10 cellular contexts compared by ENCODE assay signal in the genomic region with DNA sequence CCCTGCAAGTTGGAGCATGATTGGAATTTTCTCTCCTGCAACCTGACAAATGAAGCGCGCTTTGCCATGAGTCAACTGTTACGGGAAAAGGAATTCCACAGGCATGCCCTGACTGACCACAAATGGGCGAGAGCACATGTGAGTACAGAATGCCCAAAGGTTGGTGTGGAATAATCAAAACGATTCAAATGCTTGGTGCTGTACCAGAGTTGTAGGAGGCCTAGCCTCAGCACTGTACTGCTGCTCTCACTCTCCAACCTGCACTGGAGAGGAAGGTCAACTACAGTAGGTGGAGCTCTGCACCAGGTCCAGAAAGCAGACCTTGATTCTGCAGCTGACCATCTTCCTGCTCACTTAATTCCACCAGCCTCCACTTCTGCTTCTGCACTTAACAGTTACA.
DNase-seq lines count a peak whose midpoint lies in the region; ATAC-seq and TF ChIP-seq lines count a peak whose summit lies in the region.
"Had no signal": no experiment of that assay in that cellular context is flagged by ENCODE, and none has a peak within 500 bp of the region (broad histone marks: within the 10 kb centered on the region; RNA-seq: fewer than 3 reads in every experiment).

No MANE protein-coding gene starts in this region.

- peak; percentile 36 to 93; a peak in 3 of 4 replicates for TF ChIP-seq EP300 in SK-N-SH (IDR thresholded peaks at IDR 0.05; ENCODE audit: borderline replicate concordance in 1 of 2, low read depth in 1 of 2, low read length in 1 of 2)

- H3K9ac ChIP-seq in SK-N-SH (0 out of 2 replicates have a peak overlapping the region, but pooled peaks have one; percentile 11), skeletal muscle satellite cell (ENCODE audit: low read depth, low read length) (no peak overlapping the region)

- H3K9me2 ChIP-seq in SK-N-SH: no peaks in the 10 kb centered on the region

- H3K27ac ChIP-seq in SK-N-SH (ENCODE audit: low read depth in 2 of 2, low read length in 1 of 2) (peak overlapping the region; percentile 10 to 47; a peak in 2 of 4 replicates), foreskin keratinocyte (no peak overlapping the region)

- ATAC-seq in foreskin keratinocyte: peak; percentile 95
- ATAC-seq in GM21723 (IDR thresholded peaks at IDR 0.05; ENCODE audit: unreplicated experiment): no peak
- ATAC-seq in HG02571 (IDR thresholded peaks at IDR 0.05; ENCODE audit: unreplicated experiment): no peak
- ATAC-seq in GM18520 (IDR thresholded peaks at IDR 0.05; ENCODE audit: unreplicated experiment): no peak
- ATAC-seq: naive thymus-derived CD4-positive, alpha-beta T cell had no signal

- H4K20me1 ChIP-seq in SK-N-SH (ENCODE audit: insufficient read depth): no peaks in the 10 kb centered on the region

- DNase-seq in HCEC 1CT (peak; percentile 69), SK-N-SH (no peak), foreskin keratinocyte (peak; percentile 96 to 99), Ammon's horn (ENCODE audit: low spot score) (no peak)
- DNase-seq: naive thymus-derived CD4-positive, alpha-beta T cell; NCI-H2227 treated with DMSO at 0.1 percent for 48 hours had no signal

- POLR2A ChIA-PET in SK-N-SH (lab: Yijun Ruan, JAX): no interaction called here

- H3K27me3 ChIP-seq in SK-N-SH (ENCODE audit: insufficient read depth): no peaks in the 10 kb centered on the region
- no peaks in the 10 kb centered on the region for H3K27me3 ChIP-seq in foreskin keratinocyte
- no peaks in the 10 kb centered on the region for H3K27me3 ChIP-seq in skeletal muscle satellite cell (ENCODE audit: control insufficient read depth, insufficient read depth, low read length)

- H3K9me3 ChIP-seq in SK-N-SH (no peaks in the 10 kb centered on the region), skeletal muscle satellite cell (replicated peaks; ENCODE audit: low read length) (no peaks in the 10 kb centered on the region)

- TF ChIP-seq RAD21 in SK-N-SH (IDR thresholded peaks at IDR 0.05; ENCODE audit: low read length): peak; percentile 68

- 38% methylated on average over 5 of the region's 5 CpGs for WGBS in SK-N-SH (ENCODE audit: low lambda C conversion rate)

- H3K4me2 ChIP-seq in SK-N-SH: peak overlapping the region; percentile 17; the same call in 1 of the 2 replicates
- H3K4me2 ChIP-seq in skeletal muscle satellite cell (ENCODE audit: low read length): peak overlapping the region; percentile 1

- TF ChIP-seq CTCF in SK-N-SH (IDR thresholded peaks at IDR 0.05): peak; percentile 38
- TF ChIP-seq CTCF in foreskin keratinocyte (conservative IDR thresholded peaks at IDR 0.05): peak; percentile 63

- no peaks in the 10 kb centered on the region for H3K36me3 ChIP-seq in SK-N-SH (replicated peaks in 1 of 2; ENCODE audit: control insufficient read depth in 1 of 2, insufficient read depth in 2 of 2, low read length in 1 of 2)
- H3K36me3 ChIP-seq in skeletal muscle satellite cell (ENCODE audit: insufficient read depth, low read length): no peaks in the 10 kb centered on the region

- H2AFZ ChIP-seq in SK-N-SH (ENCODE audit: low read depth): 0 out of 2 replicates have a peak overlapping the region, but pooled peaks have one; percentile 3

- peaks cover 4% of the 10 kb centered on the region for H3F3A ChIP-seq in SK-N-SH (replicated peaks; ENCODE audit: insufficient read depth)

- no peak overlapping the region for H3K4me3 ChIP-seq in SK-N-SH (ENCODE audit: low read depth in 2 of 2, low read length in 1 of 2)
- H3K4me3 ChIP-seq in skeletal muscle satellite cell (ENCODE audit: low read length): no peak overlapping the region

- H3K4me1 ChIP-seq in SK-N-SH (ENCODE audit: control insufficient read depth in 1 of 2, insufficient read depth in 2 of 2, low read depth in 1 of 2, low read length in 1 of 2) (peaks cover 3 to 18% of the 10 kb centered on the region in 2 experiments; a peak in 3 of 4 replicates), foreskin keratinocyte (peaks cover 24% of the 10 kb centered on the region), skeletal muscle satellite cell (ENCODE audit: control insufficient read depth, insufficient read depth, low read length) (peaks cover 16% of the 10 kb centered on the region)

- CTCF ChIA-PET in SK-N-SH (lab: Yijun Ruan, JAX): interaction anchor here (0.9 to 2.7 kb wide), 5 partner anchors 11 to 572 kb away, joined by 3 to 15 read pairs (median 5); no protein-coding TSS in a partner anchor

- H3K79me2 ChIP-seq in SK-N-SH (ENCODE audit: insufficient read depth): no peaks in the 10 kb centered on the region

TF ChIP-seq in SK-N-SH, 30 proteins besides CTCF, POLR2A, EP300 and RAD21 (continues in another document):
- TF ChIP-seq RFX5 (IDR thresholded peaks at IDR 0.05; ENCODE audit: low read length) (no peak), ELF1 (IDR thresholded peaks at IDR 0.05) (no peak), FOXM1 (IDR thresholded peaks at IDR 0.05; ENCODE audit: low read depth) (peak; percentile 74; the same call in 1 of the 2 replicates), TCF12 (IDR thresholded peaks at IDR 0.05) (peak; percentile 92), NFIC (IDR thresholded peaks at IDR 0.05; ENCODE audit: borderline replicate concordance) (peak; percentile 71; the same call in 1 of the 2 replicates), POLR2AphosphoS5 (IDR thresholded peaks at IDR 0.05; ENCODE audit: low read depth, low read length) (no peak), MAX (IDR thresholded peaks at IDR 0.05; ENCODE audit: low read depth) (peak; percentile 82), EZH2phosphoT487 (IDR thresholded peaks at IDR 0.05; ENCODE audit: borderline replicate concordance, low read depth) (no peak), USF1 (IDR thresholded peaks at IDR 0.05; ENCODE audit: borderline replicate concordance, low read depth) (no peak; the same call in 1 of the 2 replicates), RCOR1 (IDR thresholded peaks at IDR 0.05; ENCODE audit: low read length) (no peak), MXI1 (IDR thresholded peaks at IDR 0.05; ENCODE audit: low read depth, low read length) (no peak), SMC3 (IDR thresholded peaks at IDR 0.05; ENCODE audit: low read depth, low read length) (peak; percentile 76), GABPA (IDR thresholded peaks at IDR 0.05; ENCODE audit: low read depth) (no peak), GATA2 (CRISPR knock-in tag; IDR thresholded peaks at IDR 0.05) (no peak), RXRA (IDR thresholded peaks at IDR 0.05; ENCODE audit: borderline replicate concordance, low read depth) (peak; percentile 79; the same call in 1 of the 2 replicates), CHD2 (IDR thresholded peaks at IDR 0.05; ENCODE audit: low read length, partially characterized antibody) (no peak), JUND (IDR thresholded peaks at IDR 0.05) (peak; percentile 83), MEF2A (IDR thresholded peaks at IDR 0.05; ENCODE audit: borderline replicate concordance, low read depth) (no peak), NRF1 (IDR thresholded peaks at IDR 0.05; ENCODE audit: low read depth, low read length) (no peak), YY1 (IDR thresholded peaks at IDR 0.05; ENCODE audit: low read depth) (no peak), TEAD4 (IDR thresholded peaks at IDR 0.05; ENCODE audit: borderline replicate concordance, insufficient read depth) (peak; percentile 95), SIN3A (IDR thresholded peaks at IDR 0.05; ENCODE audit: borderline replicate concordance, low read depth, low read length) (no peak; the same call in 1 of the 2 replicates), FOSL2 (IDR thresholded peaks at IDR 0.05; ENCODE audit: borderline replicate concordance, low read depth) (peak; percentile 76), IRF3 (IDR thresholded peaks at IDR 0.05; ENCODE audit: low read depth, low read length) (no peak), TAF1 (IDR thresholded peaks at IDR 0.05; ENCODE audit: borderline replicate concordance, low read depth, low read length) (0 out of 2 replicates have a peak, but pooled peaks have one; percentile 9), FOXJ3 (CRISPR knock-in tag; IDR thresholded peaks at IDR 0.05) (no peak)
- TF ChIP-seq, protein P1, sequence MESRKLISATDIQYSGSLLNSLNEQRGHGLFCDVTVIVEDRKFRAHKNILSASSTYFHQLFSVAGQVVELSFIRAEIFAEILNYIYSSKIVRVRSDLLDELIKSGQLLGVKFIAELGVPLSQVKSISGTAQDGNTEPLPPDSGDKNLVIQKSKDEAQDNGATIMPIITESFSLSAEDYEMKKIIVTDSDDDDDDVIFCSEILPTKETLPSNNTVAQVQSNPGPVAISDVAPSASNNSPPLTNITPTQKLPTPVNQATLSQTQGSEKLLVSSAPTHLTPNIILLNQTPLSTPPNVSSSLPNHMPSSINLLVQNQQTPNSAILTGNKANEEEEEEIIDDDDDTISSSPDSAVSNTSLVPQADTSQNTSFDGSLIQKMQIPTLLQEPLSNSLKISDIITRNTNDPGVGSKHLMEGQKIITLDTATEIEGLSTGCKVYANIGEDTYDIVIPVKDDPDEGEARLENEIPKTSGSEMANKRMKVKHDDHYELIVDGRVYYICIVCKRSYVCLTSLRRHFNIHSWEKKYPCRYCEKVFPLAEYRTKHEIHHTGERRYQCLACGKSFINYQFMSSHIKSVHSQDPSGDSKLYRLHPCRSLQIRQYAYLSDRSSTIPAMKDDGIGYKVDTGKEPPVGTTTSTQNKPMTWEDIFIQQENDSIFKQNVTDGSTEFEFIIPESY (IDR thresholded peaks at IDR 0.05; ENCODE audit: borderline replicate concordance, low read depth): no peak

Comparison
In these comparisons a context has a peak if more than half of its experiments do, and no peak if none do; other contexts are left out.
1. DNase-seq: peak in HCEC 1CT (single experiment) and foreskin keratinocyte (2 of 2); none in SK-N-SH (single experiment) and Ammon's horn (single experiment).